In genomic region chr2:214587442-214587841, GRCh38 we compare ENCODE assay signal across 17 cellular contexts.
A peak's percentile ranks its signal among the peaks of the same experiment; 100 is the strongest.
DNase-seq lines count a peak whose midpoint lies in the region; ATAC-seq, FAIRE-seq and TF ChIP-seq lines count a peak whose summit lies in the region.
"Had no signal": no experiment of that assay in that cellular context is flagged by ENCODE, and none has a peak within 500 bp of the region (broad histone marks: within the 10 kb centered on the region; RNA-seq: fewer than 3 reads in every experiment).

No MANE protein-coding gene starts in this region.

- 0 out of 3 replicates have a peak, but pooled peaks have one; percentile 14 for TF ChIP-seq CTCF in A549 (IDR thresholded peaks at IDR 0.05)
- peak; percentile 68 for TF ChIP-seq CTCF in OCI-LY7 (conservative IDR thresholded peaks at IDR 0.05; ENCODE audit: low read length)
- TF ChIP-seq CTCF in fibroblast of villous mesenchyme (IDR thresholded peaks at IDR 0.05; ENCODE audit: insufficient read depth, low read depth, low read length), result peak; percentile 17
- TF ChIP-seq CTCF in activated CD8-positive, alpha-beta T cell treated with anti-CD3 and anti-CD28 coated beads for 36 hours (IDR thresholded peaks at IDR 0.05), result no peak

- no peaks in the 10 kb centered on the region for H3K9me2 ChIP-seq in OCI-LY7 (ENCODE audit: insufficient read depth, low read length)

- intact Hi-C loops in OCI-LY7 (cut with micrococcal nuclease; ENCODE audit: unreplicated experiment), result no loop called here
- intact Hi-C loops in activated naive CD4-positive, alpha-beta T cell treated with anti-CD3 and anti-CD28 coated beads for 36 hours (cut with micrococcal nuclease), result loop anchor here (10.0 kb wide), 1 partner anchor 1193 kb away; no protein-coding TSS in a partner anchor
- intact Hi-C loops in activated CD8-positive, alpha-beta T cell treated with anti-CD3 and anti-CD28 coated beads for 36 hours (cut with micrococcal nuclease), result no loop called here

- ATAC-seq in A549, result peak in 1 of 2 experiments; percentile 80; a peak in 3 of 6 replicates
- no peak for ATAC-seq in activated CD8-positive, alpha-beta T cell treated with anti-CD3 and anti-CD28 coated beads for 36 hours
- no peak for ATAC-seq in HG03196 (IDR thresholded peaks at IDR 0.05; ENCODE audit: unreplicated experiment)
- ATAC-seq: activated CD4-positive, alpha-beta T cell treated with anti-CD3 and anti-CD28 coated beads for 36 hours; left cardiac atrium had no signal

- CTCF ChIA-PET in A549 (lab: Yijun Ruan, JAX) (no interaction called here), OCI-LY7 (lab: Charles Lee; ENCODE audit: unreplicated experiment) (no interaction called here)
- CTCF ChIA-PET in activated naive CD4-positive, alpha-beta T cell treated with anti-CD3 and anti-CD28 coated beads for 36 hours (lab: Charles Lee), result no interaction called here
- CTCF ChIA-PET in activated CD8-positive, alpha-beta T cell treated with anti-CD3 and anti-CD28 coated beads for 36 hours (lab: Charles Lee), result interaction anchor here (0.6 to 1.3 kb wide), 2 partner anchors 30 to 842 kb away, joined by 3 read pairs; no protein-coding TSS in a partner anchor

- no peak overlapping the region for H3K4me3 ChIP-seq in A549
- no peak overlapping the region for H3K4me3 ChIP-seq in OCI-LY7 (ENCODE audit: low read depth, low read length, poor library complexity, severe bottlenecking)
- no peak overlapping the region for H3K4me3 ChIP-seq in fibroblast of villous mesenchyme (ENCODE audit: low read depth, low read length)
- H3K4me3 ChIP-seq: BLaER1 had no signal

- H3K4me1 ChIP-seq in A549 (no peaks in the 10 kb centered on the region), OCI-LY7 (ENCODE audit: insufficient read depth, low read length, poor library complexity, severe bottlenecking) (no peaks in the 10 kb centered on the region)
- H3K4me1 ChIP-seq: BLaER1 had no signal

- H3K4me2 ChIP-seq in A549 (no peak overlapping the region), OCI-LY7 (ENCODE audit: low read length) (no peak overlapping the region)
- H3K4me2 ChIP-seq: BLaER1 had no signal

- H3K27ac ChIP-seq in A549 (no peak overlapping the region), OCI-LY7 (ENCODE audit: low read depth, low read length, poor library complexity, severe bottlenecking) (no peak overlapping the region)
- H3K27ac ChIP-seq: BLaER1 had no signal

- BruUV-seq in OCI-LY7 (replicated peaks; lab: Mats Ljungman, UMichigan), result no TSS peak

- TF ChIP-seq EP300 in A549 (IDR thresholded peaks at IDR 0.05), result no peak

- H3K9me3 ChIP-seq in A549, result no peaks in the 10 kb centered on the region
- H3K9me3 ChIP-seq in OCI-LY7 (ENCODE audit: low read length), result no peaks in the 10 kb centered on the region
- H3K9me3 ChIP-seq: BLaER1 had no signal

- H3K27me3 Mint-ChIP-seq in activated naive CD4-positive, alpha-beta T cell treated with anti-CD3 and anti-CD28 coated beads for 36 hours (ENCODE audit: low read depth), result peaks cover 2% of the 10 kb centered on the region
- H3K27me3 Mint-ChIP-seq in activated CD8-positive, alpha-beta T cell treated with anti-CD3 and anti-CD28 coated beads for 36 hours, result no peaks in the 10 kb centered on the region

- TF ChIP-seq RAD21 in A549 (conservative IDR thresholded peaks at IDR 0.05 in 1 of 2, IDR thresholded peaks at IDR 0.05 in 1 of 2), result peak in 1 of 2 experiments; percentile 30; a peak in 1 of 5 replicates

- FAIRE-seq in A549 (lab: Jason Lieb, UNC), result no peak

- no peak overlapping the region for H3K27ac Mint-ChIP-seq in activated naive CD4-positive, alpha-beta T cell treated with anti-CD3 and anti-CD28 coated beads for 36 hours
- no peak overlapping the region for H3K27ac Mint-ChIP-seq in activated CD8-positive, alpha-beta T cell treated with anti-CD3 and anti-CD28 coated beads for 36 hours
- H3K27ac Mint-ChIP-seq: activated CD4-positive, alpha-beta T cell treated with anti-CD3 and anti-CD28 coated beads for 36 hours had no signal

- DNase-seq in A549 (ENCODE audit: low read depth in 1 of 2, low spot score in 1 of 2) (peak in 1 of 2 experiments; percentile 25), H4 (ENCODE audit: low spot score) (peak; percentile 21), OCI-LY7 (ENCODE audit: low spot score) (peak; percentile 7), fibroblast of villous mesenchyme (ENCODE audit: low read depth) (no peak), C1 segment of cervical spinal cord (lab: John Stamatoyannopoulos, UW) (no peak)
- no peak for DNase-seq in activated naive CD4-positive, alpha-beta T cell treated with anti-CD3 and anti-CD28 coated beads for 36 hours
- no peak for DNase-seq in activated CD8-positive, alpha-beta T cell treated with anti-CD3 and anti-CD28 coated beads for 36 hours
- DNase-seq: activated CD4-positive, alpha-beta T cell treated with anti-CD3 and anti-CD28 coated beads for 36 hours; activated effector memory CD4-positive, alpha-beta T cell treated with Interleukin-2 at 50 U/mL for 16 hours; central memory CD4-positive, alpha-beta T cell; left cardiac atrium; NCI-H2171 treated with DMSO at 0.1 percent for 48 hours; SIG-M5; stimulated activated CD4-positive, alpha-beta T cell treated with anti-CD3 and anti-CD28 coated beads, Interleukin-1b, Interleukin-23, amount 100 ng/mL, for 48 hours; stimulated activated naive CD4-positive, alpha-beta T cell treated with Interleukin-2 at 50 U/mL for 16 hours had no signal

- H4K20me1 ChIP-seq in OCI-LY7 (ENCODE audit: insufficient read depth, low read length), result no peaks in the 10 kb centered on the region
- H4K20me1 ChIP-seq: BLaER1 had no signal

- H2AFZ ChIP-seq in OCI-LY7 (ENCODE audit: low read length), result no peak overlapping the region

- WGBS in A549 (ENCODE audit: missing lambda C conversion rate), result 29% methylated on average over 3 of the region's 3 CpGs

- no peaks in the 10 kb centered on the region for H3K36me3 ChIP-seq in OCI-LY7 (ENCODE audit: insufficient read depth, low read length)
- H3K36me3 ChIP-seq: BLaER1 had no signal

- no peaks in the 10 kb centered on the region for H3K79me2 ChIP-seq in OCI-LY7 (ENCODE audit: insufficient read depth, low read depth, low read length)

- no peaks in the 10 kb centered on the region for H3K9me3 Mint-ChIP-seq in activated naive CD4-positive, alpha-beta T cell treated with anti-CD3 and anti-CD28 coated beads for 36 hours
- no peaks in the 10 kb centered on the region for H3K9me3 Mint-ChIP-seq in activated CD8-positive, alpha-beta T cell treated with anti-CD3 and anti-CD28 coated beads for 36 hours

- TF ChIP-seq POLR2A in A549 (IDR thresholded peaks at IDR 0.05; ENCODE audit: low read length), result no peak

- H3K4me1 Mint-ChIP-seq in activated naive CD4-positive, alpha-beta T cell treated with anti-CD3 and anti-CD28 coated beads for 36 hours (ENCODE audit: low read depth), result no peaks in the 10 kb centered on the region
- H3K4me1 Mint-ChIP-seq in activated CD8-positive, alpha-beta T cell treated with anti-CD3 and anti-CD28 coated beads for 36 hours (ENCODE audit: low read depth), result no peaks in the 10 kb centered on the region
- H3K4me1 Mint-ChIP-seq: activated CD4-positive, alpha-beta T cell treated with anti-CD3 and anti-CD28 coated beads for 36 hours had no signal

- H3K36me3 Mint-ChIP-seq in activated naive CD4-positive, alpha-beta T cell treated with anti-CD3 and anti-CD28 coated beads for 36 hours (ENCODE audit: low read depth), result no peaks in the 10 kb centered on the region
- H3K36me3 Mint-ChIP-seq in activated CD8-positive, alpha-beta T cell treated with anti-CD3 and anti-CD28 coated beads for 36 hours (ENCODE audit: low read depth), result no peaks in the 10 kb centered on the region

- POLR2A ChIA-PET in A549 (lab: Yijun Ruan, JAX) (no interaction called here), OCI-LY7 (lab: Charles Lee) (interaction anchor here (0.7 kb wide), 2 partner anchors 215 to 390 kb away, joined by 3 read pairs; no protein-coding TSS in a partner anchor)
- POLR2A ChIA-PET in activated CD8-positive, alpha-beta T cell treated with anti-CD3 and anti-CD28 coated beads for 36 hours (lab: Charles Lee), result no interaction called here

- no peak overlapping the region for H3K4me3 Mint-ChIP-seq in activated naive CD4-positive, alpha-beta T cell treated with anti-CD3 and anti-CD28 coated beads for 36 hours
- H3K4me3 Mint-ChIP-seq in activated CD8-positive, alpha-beta T cell treated with anti-CD3 and anti-CD28 coated beads for 36 hours, result no peak overlapping the region
- H3K4me3 Mint-ChIP-seq: activated CD4-positive, alpha-beta T cell treated with anti-CD3 and anti-CD28 coated beads for 36 hours had no signal

TF ChIP-seq in A549, 52 proteins besides CTCF, POLR2A, EP300 and RAD21:
- TF ChIP-seq SMC3 (IDR thresholded peaks at IDR 0.05) (0 out of 3 replicates have a peak, but pooled peaks have one; percentile 15), POLR2AphosphoS2 (conservative IDR thresholded peaks at IDR 0.05; ENCODE audit: low read length) (no peak), ESRRA (IDR thresholded peaks at IDR 0.05; ENCODE audit: borderline replicate concordance, low read length) (peak; percentile 49; the same call in 1 of the 2 replicates)
TF ChIP-seq in A549: peak in this region for 2.

Comparison
In these comparisons a context has a peak if more than half of its experiments do, and no peak if none do; other contexts are left out.
1. DNase-seq: peak in H4 (single experiment) and OCI-LY7 (single experiment); none in fibroblast of villous mesenchyme (single experiment), C1 segment of cervical spinal cord (0 of 14), activated naive CD4-positive, alpha-beta T cell treated with anti-CD3 and anti-CD28 coated beads for 36 hours (single experiment) and activated CD8-positive, alpha-beta T cell treated with anti-CD3 and anti-CD28 coated beads for 36 hours (single experiment).